In genomic region chr10:8055420-8056349, GRCh38 we compare ENCODE assay signal across 9 cellular contexts. TPM values are rescaled to one million over a fixed set of nuclear protein-coding genes. Genes with fewer than 3 reads are reported as not detected.
A peak's percentile ranks its signal among the peaks of the same experiment; 100 is the strongest.
DNase-seq lines count a peak whose midpoint lies in the region; ATAC-seq and TF ChIP-seq lines count a peak whose summit lies in the region.
"Had no signal": no experiment of that assay in that cellular context is flagged by ENCODE, and none has a peak within 500 bp of the region (broad histone marks: within the 10 kb centered on the region; RNA-seq: fewer than 3 reads in every experiment).

No MANE protein-coding gene starts in this region.

- peaks cover 58 to 84% (median 76%) of the 10 kb centered on the region in 3 donors for H3K27me3 Mint-ChIP-seq in naive B cell

- DNase-seq in BE2C (no peak), naive B cell (no peak), HuH-7 (ENCODE audit: low spot score) (no peak), substantia nigra (lab: John Stamatoyannopoulos, UW) (no peak), anterior cingulate cortex (lab: John Stamatoyannopoulos, UW) (no peak), NCI-H510A treated with DMSO at 0.1 percent for 48 hours (lab: John Stamatoyannopoulos, UW) (no peak)
- DNase-seq: activated CD4-positive, alpha-beta T cell treated with anti-CD3 and anti-CD28 coated beads for 4 hours had no signal

- H3K4me3 Mint-ChIP-seq in naive B cell, result peak overlapping the region; percentile 70 to 90 (median 82)

- H3K4me1 ChIP-seq in BE2C (0 out of 2 replicates have a peak, but pooled peaks cover 4% of the 10 kb centered on the region), HUES64 (ENCODE audit: insufficient read depth, low read length) (peaks cover 51% of the 10 kb centered on the region), duodenal mucosa (ENCODE audit: control insufficient read depth in 1 of 2, insufficient read depth in 2 of 2, low read length in 2 of 2) (peaks cover 4 to 33% of the 10 kb centered on the region in 2 donors)

- H3K9me3 ChIP-seq in BE2C (no peaks in the 10 kb centered on the region), HUES64 (ENCODE audit: insufficient read depth, low read depth, low read length) (no peaks in the 10 kb centered on the region), duodenal mucosa (ENCODE audit: control insufficient read depth in 1 of 2, low read length in 2 of 2) (no peaks in the 10 kb centered on the region)

- H3K4me1 Mint-ChIP-seq in naive B cell, result peaks cover 45 to 67% (median 59%) of the 10 kb centered on the region in 3 donors

- TF ChIP-seq CTCF in BE2C (IDR thresholded peaks at IDR 0.05; ENCODE audit: low read depth, low read length), result no peak

- ATAC-seq in naive B cell (ENCODE audit: low read depth in 2 of 2), result peak; percentile 19 to 22

- peaks cover 59% of the 10 kb centered on the region for H3K36me3 ChIP-seq in BE2C
- H3K36me3 ChIP-seq in HUES64 (ENCODE audit: insufficient read depth, low read length), result no peaks in the 10 kb centered on the region
- H3K36me3 ChIP-seq in duodenal mucosa (ENCODE audit: control insufficient read depth in 1 of 2, insufficient read depth in 2 of 2, low read length in 2 of 2), result no peaks in the 10 kb centered on the region

- no peak overlapping the region for H3K27ac ChIP-seq in HUES64 (ENCODE audit: low read depth, low read length)
- H3K27ac ChIP-seq in duodenal mucosa (ENCODE audit: low read depth, low read length), result peak overlapping the region; percentile 73
- H3K27ac ChIP-seq in substantia nigra (ENCODE audit: low read depth, low read length, poor library complexity, severe bottlenecking), result no peak overlapping the region

- H3K9ac ChIP-seq in HUES64 (ENCODE audit: low read depth, low read length), result peak overlapping the region; percentile 32; the same call in 1 of the 2 replicates
- H3K9ac ChIP-seq in duodenal mucosa (ENCODE audit: low read depth in 1 of 2, low read length in 2 of 2), result peak overlapping the region; percentile 47 to 51

- peak overlapping the region; percentile 89 for H3K4me3 ChIP-seq in BE2C (ENCODE audit: low read depth, low read length)
- peak overlapping the region; percentile 57 for H3K4me3 ChIP-seq in HUES64 (ENCODE audit: low read length)
- H3K4me3 ChIP-seq in duodenal mucosa (ENCODE audit: low read depth in 1 of 2, low read length in 2 of 2), result peak overlapping the region; percentile 65 to 68

- peaks cover 0 to 9% (median 6%) of the 10 kb centered on the region in 7 donors for H3K9me3 Mint-ChIP-seq in naive B cell

- peak overlapping the region in 3 of 6 donors; percentile 71 to 88 (median 83) for H3K27ac Mint-ChIP-seq in naive B cell

- WGBS in HUES64, result under 1% methylated on average over 85 of the region's 85 CpGs

- H3K36me3 Mint-ChIP-seq in naive B cell, result peaks cover 6 to 9% of the 10 kb centered on the region in 2 donors

- H3K27me3 ChIP-seq in BE2C (no peaks in the 10 kb centered on the region), HUES64 (ENCODE audit: insufficient read depth, low read length) (peaks cover 96% of the 10 kb centered on the region), duodenal mucosa (ENCODE audit: control insufficient read depth in 1 of 2, insufficient read depth in 2 of 2, low read length in 2 of 2) (peaks cover 68 to 85% of the 10 kb centered on the region in 2 donors)

RNA-seq across cellular contexts. Expression of gene GATA3, which starts 1.2 kb away (rescaled TPM):
- 223 TPM for polyA plus RNA-seq in BE2C (2012; ENCODE audit: insufficient read depth, insufficient read length, low read depth)
- polyA plus RNA-seq in HUES64 (2013, experiment 1 of 2), result 1.3 TPM
- polyA plus RNA-seq in HUES64 (2013, experiment 2 of 2), result 1.6 TPM
- under 1 TPM in 3 of 6 donors, not detected in 3; 0.12 to 0.26 (median 0.14) TPM for polyA plus RNA-seq in naive B cell (ENCODE audit: low read depth in 6 of 6)
